18 cellular contexts compared by ENCODE assay signal in the genomic region with DNA sequence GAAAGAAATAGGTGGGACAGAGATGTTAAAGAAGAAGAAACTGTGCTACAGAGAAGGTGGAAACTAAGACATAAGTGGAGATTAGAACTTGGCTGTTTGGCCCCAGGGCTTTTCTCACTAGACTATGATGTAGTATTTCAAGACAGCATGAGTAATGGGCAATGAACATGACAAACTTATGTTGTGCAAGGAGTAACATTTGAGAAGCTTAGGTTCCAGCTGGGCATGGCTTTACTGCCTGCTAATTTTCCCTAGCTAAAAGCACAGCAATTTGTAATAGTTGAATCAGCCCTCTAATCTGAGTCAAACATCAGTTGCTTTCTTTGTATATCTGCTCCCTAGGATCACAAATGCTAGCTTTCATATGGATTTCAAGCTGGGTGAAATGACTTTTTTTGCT.
A peak's percentile ranks its signal among the peaks of the same experiment; 100 is the strongest.
DNase-seq lines count a peak whose midpoint lies in the region; ATAC-seq and TF ChIP-seq lines count a peak whose summit lies in the region.
"Had no signal": no experiment of that assay in that cellular context is flagged by ENCODE, and none has a peak within 500 bp of the region (broad histone marks: within the 10 kb centered on the region; RNA-seq: fewer than 3 reads in every experiment).

No MANE protein-coding gene starts in this region.

- H3K9me3 Mint-ChIP-seq in H9: peaks cover 1 to 2% of the 10 kb centered on the region in 2 experiments; a peak in 4 of 5 replicates
- peaks cover under 1% of the 10 kb centered on the region for H3K9me3 Mint-ChIP-seq in activated CD8-positive, alpha-beta T cell treated with anti-CD3 and anti-CD28 coated beads for 36 hours
- H3K9me3 Mint-ChIP-seq: memory B cell; natural killer cell treated with Interleukin-12 subunit alpha and Interleukin-12 subunit beta and Interleukin-15 and Interleukin-18, amount 100 ng/mL, for 72 hours had no signal

- no peak overlapping the region for H3K23ac ChIP-seq in H9 (ENCODE audit: insufficient read length, low read depth, low read length)

- H2AK5ac ChIP-seq in H9 (ENCODE audit: insufficient read length, low read length): no peak overlapping the region

- no peak overlapping the region for H2BK120ac ChIP-seq in H9 (ENCODE audit: low read depth, low read length, poor library complexity, severe bottlenecking)

- H3K79me2 ChIP-seq in H9 (ENCODE audit: insufficient read depth, low read length): no peaks in the 10 kb centered on the region
- H3K79me2 ChIP-seq: hepatocyte had no signal

- no peak overlapping the region for H3K56ac ChIP-seq in H9 (ENCODE audit: insufficient read length, low read depth, low read length)

- no peak overlapping the region for H3K4me3 Mint-ChIP-seq in H9
- no peak overlapping the region for H3K4me3 Mint-ChIP-seq in activated CD8-positive, alpha-beta T cell treated with anti-CD3 and anti-CD28 coated beads for 36 hours
- H3K4me3 Mint-ChIP-seq: memory B cell; natural killer cell treated with Interleukin-12 subunit alpha and Interleukin-12 subunit beta and Interleukin-15 and Interleukin-18, amount 100 ng/mL, for 72 hours had no signal

- no peaks in the 10 kb centered on the region for H3K27me3 Mint-ChIP-seq in H9 (ENCODE audit: low read depth)
- no peaks in the 10 kb centered on the region for H3K27me3 Mint-ChIP-seq in activated CD8-positive, alpha-beta T cell treated with anti-CD3 and anti-CD28 coated beads for 36 hours
- H3K27me3 Mint-ChIP-seq: memory B cell had no signal

- H3K4me2 ChIP-seq in H9 (ENCODE audit: insufficient read depth, insufficient read length, low read length): no peak overlapping the region
- H3K4me2 ChIP-seq: hepatocyte had no signal

- no peak for ATAC-seq in GM21515 (IDR thresholded peaks at IDR 0.05; ENCODE audit: unreplicated experiment)
- no peak for ATAC-seq in activated CD8-positive, alpha-beta T cell treated with anti-CD3 and anti-CD28 coated beads for 36 hours
- ATAC-seq: natural killer cell treated with Interleukin-12 subunit alpha and Interleukin-12 subunit beta and Interleukin-15 and Interleukin-18, amount 100 ng/mL, for 72 hours had no signal

- no peaks in the 10 kb centered on the region for H3K23me2 ChIP-seq in H9 (ENCODE audit: insufficient read length, low read depth, low read length, poor library complexity, severe bottlenecking)

- H3K4ac ChIP-seq in H9 (ENCODE audit: low read depth, low read length): no peak overlapping the region

- no peak overlapping the region for H3K14ac ChIP-seq in H9 (ENCODE audit: insufficient read depth, low read length)

- no peaks in the 10 kb centered on the region for H3K9me3 ChIP-seq in H9 (ENCODE audit: control insufficient read depth, low read depth, low read length)
- H3K9me3 ChIP-seq: esophagus squamous epithelium, SJCRH30 had no signal

- no peak overlapping the region for H3K27ac ChIP-seq in H9 (ENCODE audit: insufficient read length, low read depth, low read length)
- H3K27ac ChIP-seq: esophagus squamous epithelium, hepatocyte, SJCRH30 had no signal

- H3K36me3 Mint-ChIP-seq in H9 (ENCODE audit: insufficient read depth in 1 of 3, low read depth in 3 of 3): peaks cover 0 to 2% (median 1%) of the 10 kb centered on the region in 3 experiments; a peak in 3 of 7 replicates
- no peaks in the 10 kb centered on the region for H3K36me3 Mint-ChIP-seq in activated CD8-positive, alpha-beta T cell treated with anti-CD3 and anti-CD28 coated beads for 36 hours (ENCODE audit: low read depth)
- H3K36me3 Mint-ChIP-seq: memory B cell; natural killer cell treated with Interleukin-12 subunit alpha and Interleukin-12 subunit beta and Interleukin-15 and Interleukin-18, amount 100 ng/mL, for 72 hours had no signal

- no peak overlapping the region for H4K5ac ChIP-seq in H9 (ENCODE audit: insufficient read length, low read depth, low read length)

- no peak overlapping the region for H3T11ph ChIP-seq in H9 (ENCODE audit: low read length)

- H3K27me3 ChIP-seq in H9 (ENCODE audit: insufficient read depth, low read length): no peaks in the 10 kb centered on the region
- H3K27me3 ChIP-seq: esophagus squamous epithelium, hepatocyte, SJCRH30 had no signal

- H3K9ac ChIP-seq in H9 (ENCODE audit: extremely low read depth, insufficient read length, low read length): no peak overlapping the region

- CTCF ChIA-PET in activated CD8-positive, alpha-beta T cell treated with anti-CD3 and anti-CD28 coated beads for 36 hours (lab: Charles Lee): no interaction called here

- DNase-seq in HCEC 1CT (peak; percentile 80), NCI-H69 (lab: John Stamatoyannopoulos, UW) (peak; percentile 79), cardiac fibroblast (ENCODE audit: low read depth in 2 of 2) (peak; percentile 17 to 85), left kidney (ENCODE audit: low read depth, low spot score) (peak; percentile 11), H9 (no peak), ecto neural progenitor cell (ENCODE audit: low spot score) (no peak)
- DNase-seq in activated CD8-positive, alpha-beta T cell treated with anti-CD3 and anti-CD28 coated beads for 36 hours: no peak
- DNase-seq: activated CD4-positive, CD25-positive, alpha-beta regulatory T cell treated with anti-CD3 and anti-CD28 coated beads, Interleukin-2, amount 50 U/mL, for 72 hours; caudate nucleus; COR-L47; esophagus squamous epithelium; kidney; NCI-H1930; SJCRH30 had no signal

- H3K4me3 ChIP-seq in cardiac fibroblast (replicated peaks in 1 of 2; ENCODE audit: low read depth in 2 of 2, low read length in 2 of 2): no peak overlapping the region
- H3K4me3 ChIP-seq: esophagus squamous epithelium, hepatocyte, SJCRH30 had no signal

- H2BK5ac ChIP-seq in H9 (ENCODE audit: insufficient read length, low read length): no peak overlapping the region

- no peak overlapping the region for H3K27ac Mint-ChIP-seq in H9
- no peak overlapping the region for H3K27ac Mint-ChIP-seq in activated CD8-positive, alpha-beta T cell treated with anti-CD3 and anti-CD28 coated beads for 36 hours
- H3K27ac Mint-ChIP-seq: memory B cell; natural killer cell treated with Interleukin-12 subunit alpha and Interleukin-12 subunit beta and Interleukin-15 and Interleukin-18, amount 100 ng/mL, for 72 hours had no signal

- peaks cover 3% of the 10 kb centered on the region; the same call in 1 of the 2 replicates for H3K4me1 ChIP-seq in H9 (ENCODE audit: insufficient read depth, low read length)
- H3K4me1 ChIP-seq: esophagus squamous epithelium, SJCRH30 had no signal

- no peak overlapping the region for H4K8ac ChIP-seq in H9 (replicated peaks; ENCODE audit: insufficient read length, low read depth, low read length)

- POLR2A ChIA-PET in activated CD8-positive, alpha-beta T cell treated with anti-CD3 and anti-CD28 coated beads for 36 hours (lab: Charles Lee): no interaction called here

- H2BK15ac ChIP-seq in H9 (ENCODE audit: low read depth, low read length): no peak overlapping the region

- no peak overlapping the region for H2AFZ ChIP-seq in H9 (ENCODE audit: low read length)
- H2AFZ ChIP-seq: hepatocyte had no signal

- H4K91ac ChIP-seq in H9 (ENCODE audit: insufficient read length, low read depth, low read length): no peak overlapping the region

- H3K18ac ChIP-seq in H9 (ENCODE audit: insufficient read length, low read depth, low read length): no peak overlapping the region

- H3K4me1 Mint-ChIP-seq in H9: peaks cover 8% of the 10 kb centered on the region in 2 experiments
- H3K4me1 Mint-ChIP-seq in activated CD8-positive, alpha-beta T cell treated with anti-CD3 and anti-CD28 coated beads for 36 hours (ENCODE audit: low read depth): no peaks in the 10 kb centered on the region
- H3K4me1 Mint-ChIP-seq: memory B cell had no signal

- H4K20me1 ChIP-seq in H9 (ENCODE audit: control insufficient read depth, insufficient read depth, insufficient read length): no peaks in the 10 kb centered on the region

- H2BK20ac ChIP-seq in H9 (ENCODE audit: low read depth, low read length, poor library complexity, severe bottlenecking): no peak overlapping the region

- H2BK12ac ChIP-seq in H9 (ENCODE audit: insufficient read length, low read depth, low read length): no peak overlapping the region

- intact Hi-C loops in activated CD8-positive, alpha-beta T cell treated with anti-CD3 and anti-CD28 coated beads for 36 hours (cut with micrococcal nuclease): no loop called here

- TF ChIP-seq CTCF in cardiac fibroblast (IDR thresholded peaks at IDR 0.05; ENCODE audit: low read depth, low read length) (no peak), H9 (conservative IDR thresholded peaks at IDR 0.05) (no peak)
- no peak for TF ChIP-seq CTCF in activated CD8-positive, alpha-beta T cell treated with anti-CD3 and anti-CD28 coated beads for 36 hours (IDR thresholded peaks at IDR 0.05)

- H3K79me1 ChIP-seq in H9 (ENCODE audit: insufficient read depth, low read depth, low read length, poor library complexity, severe bottlenecking): no peaks in the 10 kb centered on the region

Comparison
In these comparisons a context has a peak if more than half of its experiments do, and no peak if none do; other contexts are left out.
1. DNase-seq: peak in HCEC 1CT (single experiment), NCI-H69 (single experiment), cardiac fibroblast (2 of 2) and left kidney (single experiment); none in H9 (single experiment), activated CD8-positive, alpha-beta T cell treated with anti-CD3 and anti-CD28 coated beads for 36 hours (single experiment) and ecto neural progenitor cell (single experiment).